ENCODE assay signal across 1 cellular context in genomic region chr9:133329306-133330156, GRCh38.
TF ChIP-seq lines count a peak whose summit lies in the region.
"Not testable (repeated sequence)": the region's sequence is repeated elsewhere in the genome, so short reads cannot be mapped to it uniquely, and the experiment has no call there.

No MANE protein-coding gene starts in this region.

TF ChIP-seq in K562, 482 proteins besides CTCF, POLR2A, EP300 and RAD21:
- TF ChIP-seq ATF7 (IDR thresholded peaks at IDR 0.05) (0 out of 2 replicates have a peak, but pooled peaks have one; percentile 54), ARID2 (IDR thresholded peaks at IDR 0.05) (peak; percentile 69), NCOR1 (IDR thresholded peaks at IDR 0.05) (0 out of 2 replicates have a peak, but pooled peaks have one; percentile 6), SMAD4 (CRISPR knock-in tag; conservative IDR thresholded peaks at IDR 0.05) (0 out of 2 replicates have a peak, but pooled peaks have one; percentile 37), SMC3 (conservative IDR thresholded peaks at IDR 0.05; ENCODE audit: insufficient read depth, low read depth, low read length) (peak; percentile 62), EGR1 (conservative IDR thresholded peaks at IDR 0.05) (0 out of 2 replicates have a peak, but pooled peaks have one; percentile 11), CC2D1A (IDR thresholded peaks at IDR 0.05) (peak; percentile 76), RFX1 (IDR thresholded peaks at IDR 0.05) (peak; percentile 58), FOSL1 (tag; conservative IDR thresholded peaks at IDR 0.05) (0 out of 2 replicates have a peak, but pooled peaks have one; percentile 24), STAG1 (CRISPR knock-in tag; IDR thresholded peaks at IDR 0.05; ENCODE audit: borderline replicate concordance) (peak; percentile 77; the same call in 1 of the 2 replicates), POLR2G (IDR thresholded peaks at IDR 0.05; ENCODE audit: low read depth, low read length) (peak; percentile 34; the same call in 1 of the 2 replicates), POLR2B (IDR thresholded peaks at IDR 0.05; ENCODE audit: low read depth, partially characterized antibody) (peak; percentile 41), ZNF263 (CRISPR knock-in tag; IDR thresholded peaks at IDR 0.05; ENCODE audit: borderline replicate concordance) (peak; percentile 26; the same call in 1 of the 2 replicates), MYNN (IDR thresholded peaks at IDR 0.05) (0 out of 2 replicates have a peak, but pooled peaks have one; percentile 10), SOX6 (IDR thresholded peaks at IDR 0.05) (peak; percentile 13; the same call in 1 of the 2 replicates), MYC (IDR thresholded peaks at IDR 0.05; ENCODE audit: low read depth, low read length) (0 out of 2 replicates have a peak, but pooled peaks have one; percentile 16), MTA3 (IDR thresholded peaks at IDR 0.05; ENCODE audit: borderline replicate concordance) (0 out of 2 replicates have a peak, but pooled peaks have one; percentile 42), RB1 (IDR thresholded peaks at IDR 0.05; ENCODE audit: low read depth) (peak; percentile 34; the same call in 1 of the 2 replicates), SUPT5H (IDR thresholded peaks at IDR 0.05) (peak; percentile 58), KLF1 (tag; IDR thresholded peaks at IDR 0.05) (0 out of 2 replicates have a peak, but pooled peaks have one; percentile 35), POLR2AphosphoS2 (IDR thresholded peaks at IDR 0.05; ENCODE audit: low read length) (0 out of 2 replicates have a peak, but pooled peaks have one; percentile 55), ILF3 (IDR thresholded peaks at IDR 0.05; ENCODE audit: borderline replicate concordance) (peak; percentile 70; the same call in 1 of the 2 replicates), TFAP4 (CRISPR knock-in tag; IDR thresholded peaks at IDR 0.05; ENCODE audit: borderline replicate concordance) (peak; percentile 48), CREM (IDR thresholded peaks at IDR 0.05; ENCODE audit: low read depth) (peak; percentile 56), ATF1 (tag; IDR thresholded peaks at IDR 0.05) (peak; percentile 77), MAZ (CRISPR knock-in tag; conservative IDR thresholded peaks at IDR 0.05 in 1 of 2, IDR thresholded peaks at IDR 0.05 in 1 of 2) (peak in 1 of 2 experiments; percentile 55; a peak in 2 of 4 replicates)
- TF ChIP-seq, protein P1, sequence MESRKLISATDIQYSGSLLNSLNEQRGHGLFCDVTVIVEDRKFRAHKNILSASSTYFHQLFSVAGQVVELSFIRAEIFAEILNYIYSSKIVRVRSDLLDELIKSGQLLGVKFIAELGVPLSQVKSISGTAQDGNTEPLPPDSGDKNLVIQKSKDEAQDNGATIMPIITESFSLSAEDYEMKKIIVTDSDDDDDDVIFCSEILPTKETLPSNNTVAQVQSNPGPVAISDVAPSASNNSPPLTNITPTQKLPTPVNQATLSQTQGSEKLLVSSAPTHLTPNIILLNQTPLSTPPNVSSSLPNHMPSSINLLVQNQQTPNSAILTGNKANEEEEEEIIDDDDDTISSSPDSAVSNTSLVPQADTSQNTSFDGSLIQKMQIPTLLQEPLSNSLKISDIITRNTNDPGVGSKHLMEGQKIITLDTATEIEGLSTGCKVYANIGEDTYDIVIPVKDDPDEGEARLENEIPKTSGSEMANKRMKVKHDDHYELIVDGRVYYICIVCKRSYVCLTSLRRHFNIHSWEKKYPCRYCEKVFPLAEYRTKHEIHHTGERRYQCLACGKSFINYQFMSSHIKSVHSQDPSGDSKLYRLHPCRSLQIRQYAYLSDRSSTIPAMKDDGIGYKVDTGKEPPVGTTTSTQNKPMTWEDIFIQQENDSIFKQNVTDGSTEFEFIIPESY (CRISPR knock-in tag; IDR thresholded peaks at IDR 0.05): peak; percentile 62; the same call in 1 of the 2 replicates
- not testable (repeated sequence) for TF ChIP-seq MYNN (CRISPR knock-in tag; IDR thresholded peaks at IDR 0.05); MYC (CRISPR knock-in tag; IDR thresholded peaks at IDR 0.05; ENCODE audit: borderline replicate concordance, low read depth); ATF1 (CRISPR knock-in tag; IDR thresholded peaks at IDR 0.05)
- TF ChIP-seq, protein P2, sequence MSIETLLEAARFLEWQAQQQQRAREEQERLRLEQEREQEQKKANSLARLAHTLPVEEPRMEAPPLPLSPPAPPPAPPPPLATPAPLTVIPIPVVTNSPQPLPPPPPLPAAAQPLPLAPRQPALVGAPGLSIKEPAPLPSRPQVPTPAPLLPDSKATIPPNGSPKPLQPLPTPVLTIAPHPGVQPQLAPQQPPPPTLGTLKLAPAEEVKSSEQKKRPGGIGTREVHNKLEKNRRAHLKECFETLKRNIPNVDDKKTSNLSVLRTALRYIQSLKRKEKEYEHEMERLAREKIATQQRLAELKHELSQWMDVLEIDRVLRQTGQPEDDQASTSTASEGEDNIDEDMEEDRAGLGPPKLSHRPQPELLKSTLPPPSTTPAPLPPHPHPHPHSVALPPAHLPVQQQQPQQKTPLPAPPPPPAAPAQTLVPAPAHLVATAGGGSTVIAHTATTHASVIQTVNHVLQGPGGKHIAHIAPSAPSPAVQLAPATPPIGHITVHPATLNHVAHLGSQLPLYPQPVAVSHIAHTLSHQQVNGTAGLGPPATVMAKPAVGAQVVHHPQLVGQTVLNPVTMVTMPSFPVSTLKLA (conservative IDR thresholded peaks at IDR 0.05): 0 out of 4 replicates have a peak, but pooled peaks of 1 of the 2 experiments have one; percentile 34
- TF ChIP-seq, protein P3, sequence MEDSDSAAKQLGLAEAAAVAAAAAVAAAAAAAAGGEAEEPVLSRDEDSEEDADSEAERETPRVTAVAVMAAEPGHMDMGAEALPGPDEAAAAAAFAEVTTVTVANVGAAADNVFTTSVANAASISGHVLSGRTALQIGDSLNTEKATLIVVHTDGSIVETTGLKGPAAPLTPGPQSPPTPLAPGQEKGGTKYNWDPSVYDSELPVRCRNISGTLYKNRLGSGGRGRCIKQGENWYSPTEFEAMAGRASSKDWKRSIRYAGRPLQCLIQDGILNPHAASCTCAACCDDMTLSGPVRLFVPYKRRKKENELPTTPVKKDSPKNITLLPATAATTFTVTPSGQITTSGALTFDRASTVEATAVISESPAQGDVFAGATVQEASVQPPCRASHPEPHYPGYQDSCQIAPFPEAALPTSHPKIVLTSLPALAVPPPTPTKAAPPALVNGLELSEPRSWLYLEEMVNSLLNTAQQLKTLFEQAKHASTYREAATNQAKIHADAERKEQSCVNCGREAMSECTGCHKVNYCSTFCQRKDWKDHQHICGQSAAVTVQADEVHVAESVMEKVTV (CRISPR knock-in tag; IDR thresholded peaks at IDR 0.05): peak; percentile 86
